18 cellular contexts compared by ENCODE assay signal in the genomic region with DNA sequence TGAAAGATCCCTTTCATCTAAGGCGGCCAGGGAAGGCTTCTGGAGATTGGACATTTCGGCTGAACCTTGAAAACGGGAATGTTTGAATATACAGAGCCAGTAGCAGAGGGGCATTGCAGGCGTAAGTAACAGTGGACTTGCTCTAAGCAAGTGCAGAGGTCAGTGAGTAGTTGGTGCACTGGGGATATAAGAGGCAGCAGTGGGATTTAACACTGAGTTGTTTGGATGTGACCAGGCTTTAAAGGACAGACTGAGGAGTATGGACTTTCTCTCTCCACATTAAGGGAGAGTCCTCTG. TPM values are rescaled to one million over a fixed set of nuclear protein-coding genes. Genes with fewer than 3 reads are reported as not detected.
DNase-seq lines count a peak whose midpoint lies in the region; ATAC-seq, FAIRE-seq and TF ChIP-seq lines count a peak whose summit lies in the region.
"Had no signal": no experiment of that assay in that cellular context is flagged by ENCODE, and none has a peak within 500 bp of the region (broad histone marks: within the 10 kb centered on the region; RNA-seq: fewer than 3 reads in every experiment).

No MANE protein-coding gene starts in this region.

- H3K27me3 Mint-ChIP-seq in endothelial cell (ENCODE audit: unreplicated experiment) (peaks cover 11% of the 10 kb centered on the region), osteocyte (ENCODE audit: unreplicated experiment) (no peaks in the 10 kb centered on the region)
- H3K27me3 Mint-ChIP-seq in CD8-positive, alpha-beta T cell (ENCODE audit: low read depth): peaks cover 69% of the 10 kb centered on the region

- H3K36me3 Mint-ChIP-seq in endothelial cell (ENCODE audit: low read depth, unreplicated experiment) (no peaks in the 10 kb centered on the region), osteocyte (ENCODE audit: unreplicated experiment) (peaks cover 14% of the 10 kb centered on the region)
- H3K36me3 Mint-ChIP-seq in CD8-positive, alpha-beta T cell: no peaks in the 10 kb centered on the region
- H3K36me3 Mint-ChIP-seq: activated CD8-positive, alpha-beta memory T cell treated with anti-CD3 and anti-CD28 coated beads, Interleukin-2, amount 10 ng/mL, durations not matched to agents 7 days and 5 days had no signal

- intact Hi-C loops in pancreas (cut with DNase I): no loop called here
- intact Hi-C loops in CD8-positive, alpha-beta T cell (cut with DNase I, micrococcal nuclease): no loop called here
- intact Hi-C loops in left lung (cut with DNase I): no loop called here

- H3K27me3 ChIP-seq in H7 (ENCODE audit: control insufficient read depth, insufficient read depth, low read length) (peaks cover 27% of the 10 kb centered on the region), pancreas (no peaks in the 10 kb centered on the region), left lung (peaks cover 6 to 73% of the 10 kb centered on the region in 2 donors)
- H3K27me3 ChIP-seq in CD8-positive, alpha-beta T cell (ENCODE audit: insufficient read depth, low read length): no peaks in the 10 kb centered on the region

- WGBS in pancreas, 2 donors: 62 to 71% methylated on average over 4 of the region's 4 CpGs

- H3K4me3 ChIP-seq in WI38 (ENCODE audit: low read depth, low read length): peak overlapping the region; percentile 66
- H3K4me3 ChIP-seq in H7 (ENCODE audit: insufficient read depth, low read depth, low read length): no peak overlapping the region
- H3K4me3 ChIP-seq in pancreas: peak overlapping the region in 1 of 4 donors; percentile 54
- no peak overlapping the region for H3K4me3 ChIP-seq in CD8-positive, alpha-beta T cell (ENCODE audit: low read depth, low read length)
- no peak overlapping the region for H3K4me3 ChIP-seq in left lung

- no peaks in the 10 kb centered on the region for H3K9me3 ChIP-seq in ES-I3 (ENCODE audit: control insufficient read depth, insufficient read depth, low read length)
- no peaks in the 10 kb centered on the region for H3K9me3 ChIP-seq in pancreas
- no peaks in the 10 kb centered on the region for H3K9me3 ChIP-seq in CD8-positive, alpha-beta T cell (ENCODE audit: low read length)
- H3K9me3 ChIP-seq in left lung: no peaks in the 10 kb centered on the region

- H3K27ac ChIP-seq in pancreas (peak overlapping the region in 1 of 4 donors; percentile 51), left lung (no peak overlapping the region)
- H3K27ac ChIP-seq in CD8-positive, alpha-beta T cell (ENCODE audit: low read depth, low read length): no peak overlapping the region

- peak overlapping the region; percentile 83 for H3K4me3 Mint-ChIP-seq in endothelial cell (ENCODE audit: unreplicated experiment)
- peak overlapping the region; percentile 89 for H3K4me3 Mint-ChIP-seq in osteocyte (ENCODE audit: unreplicated experiment)
- H3K4me3 Mint-ChIP-seq in CD8-positive, alpha-beta T cell: no peak overlapping the region
- H3K4me3 Mint-ChIP-seq: activated CD8-positive, alpha-beta memory T cell treated with anti-CD3 and anti-CD28 coated beads, Interleukin-2, amount 10 ng/mL, durations not matched to agents 7 days and 5 days had no signal

- no peaks in the 10 kb centered on the region; the same call in 1 of the 2 replicates for H3K36me3 ChIP-seq in ES-I3 (ENCODE audit: insufficient read depth, low read length)
- no peaks in the 10 kb centered on the region for H3K36me3 ChIP-seq in H7 (replicated peaks; ENCODE audit: control insufficient read depth, insufficient read depth, low read length)
- H3K36me3 ChIP-seq in pancreas: no peaks in the 10 kb centered on the region
- no peaks in the 10 kb centered on the region for H3K36me3 ChIP-seq in CD8-positive, alpha-beta T cell (ENCODE audit: insufficient read depth, low read length)
- no peaks in the 10 kb centered on the region for H3K36me3 ChIP-seq in left lung

- POLR2A ChIA-PET in CD8-positive, alpha-beta T cell (lab: Charles Lee): no interaction called here

- H3K4me1 ChIP-seq in ES-I3 (ENCODE audit: insufficient read depth, low read length): no peaks in the 10 kb centered on the region
- H3K4me1 ChIP-seq in pancreas: no peaks in the 10 kb centered on the region
- no peaks in the 10 kb centered on the region for H3K4me1 ChIP-seq in CD8-positive, alpha-beta T cell (ENCODE audit: insufficient read depth, low read length)
- peaks cover 0 to 11% of the 10 kb centered on the region in 2 donors for H3K4me1 ChIP-seq in left lung

- ATAC-seq in pancreas: no peak
- ATAC-seq in CD8-positive, alpha-beta T cell: no peak
- no peak for ATAC-seq in left lung
- ATAC-seq: activated CD8-positive, alpha-beta memory T cell treated with anti-CD3 and anti-CD28 coated beads, Interleukin-2, amount 10 ng/mL, durations not matched to agents 7 days and 5 days had no signal

- no peak for FAIRE-seq in pancreas (lab: Jason Lieb, UNC)
- FAIRE-seq: G401.6 had no signal

- H3K9me3 Mint-ChIP-seq in endothelial cell (ENCODE audit: unreplicated experiment) (no peaks in the 10 kb centered on the region), osteocyte (ENCODE audit: unreplicated experiment) (peaks cover 7% of the 10 kb centered on the region)
- no peaks in the 10 kb centered on the region for H3K9me3 Mint-ChIP-seq in CD8-positive, alpha-beta T cell

- H3K27ac Mint-ChIP-seq in endothelial cell (ENCODE audit: unreplicated experiment) (no peak overlapping the region), osteocyte (ENCODE audit: unreplicated experiment) (no peak overlapping the region)
- H3K27ac Mint-ChIP-seq in CD8-positive, alpha-beta T cell: no peak overlapping the region
- H3K27ac Mint-ChIP-seq: activated CD8-positive, alpha-beta memory T cell treated with anti-CD3 and anti-CD28 coated beads, Interleukin-2, amount 10 ng/mL, durations not matched to agents 7 days and 5 days had no signal

- CTCF ChIA-PET in CD8-positive, alpha-beta T cell (lab: Charles Lee): no interaction called here

- peak overlapping the region; percentile 78; the same call in 1 of the 2 replicates for H3K9ac ChIP-seq in ES-I3 (ENCODE audit: low read depth, low read length)

- H3K4me1 Mint-ChIP-seq in endothelial cell (ENCODE audit: unreplicated experiment) (no peaks in the 10 kb centered on the region), osteocyte (ENCODE audit: unreplicated experiment) (peaks cover 48% of the 10 kb centered on the region)
- peaks cover 4% of the 10 kb centered on the region for H3K4me1 Mint-ChIP-seq in CD8-positive, alpha-beta T cell (ENCODE audit: low read depth)

- no peak for DNase-seq in endothelial cell (ENCODE audit: low spot score)
- no peak for DNase-seq in osteocyte (ENCODE audit: extremely low spot score, unreplicated experiment)
- no peak for DNase-seq in H7
- no peak for DNase-seq in pancreas
- no peak for DNase-seq in CD8-positive, alpha-beta T cell
- DNase-seq in left lung: no peak
- DNase-seq: activated CD4-positive, alpha-beta T cell treated with anti-CD3 and anti-CD28 coated beads for 1 hour; activated CD8-positive, alpha-beta memory T cell treated with anti-CD3 and anti-CD28 coated beads, Interleukin-2, amount 10 ng/mL, durations not matched to agents 7 days and 5 days; activated effector memory CD4-positive, alpha-beta T cell treated with anti-CD3 and anti-CD28 coated beads, Interleukin-2, amount 50 U/mL, for 16 hours; erythroblast; islet precursor cell; NCI-H1930; SHP77 treated with DMSO at 0.1 percent for 48 hours; stimulated activated CD4-positive, alpha-beta T cell treated with anti-CD3 and anti-CD28 coated beads, Interleukin-1b, Interleukin-23, amount 100 ng/mL, for 48 hours; T-helper 2 cell had no signal

- no peak for TF ChIP-seq CTCF in WI38 (IDR thresholded peaks at IDR 0.05; ENCODE audit: low read depth, low read length)
- TF ChIP-seq CTCF in endothelial cell (IDR thresholded peaks at IDR 0.05; ENCODE audit: unreplicated experiment): no peak
- no peak for TF ChIP-seq CTCF in osteocyte (IDR thresholded peaks at IDR 0.05)
- TF ChIP-seq CTCF in pancreas (IDR thresholded peaks at IDR 0.05): no peak
- no peak for TF ChIP-seq CTCF in CD8-positive, alpha-beta T cell (IDR thresholded peaks at IDR 0.05)
- no peak for TF ChIP-seq CTCF in left lung (IDR thresholded peaks at IDR 0.05)

RNA-seq across cellular contexts. Expression of a gene that starts 1.3 kb away (rescaled TPM):
- 0.87 TPM for total RNA-seq in endothelial cell (ENCODE audit: unreplicated experiment)
- 68.1 and 72.4 TPM in 2 replicates for total RNA-seq in osteocyte
- total RNA-seq in H7 (2014; rRNA removed; shearing (Covaris generic)): 1.5 and 3.1 TPM in 2 replicates
- 10 to 100 TPM in 1 of 6 donors, 1 to 10 TPM in 5; 2.1 to 18.1 (median 5.4) TPM for total RNA-seq in pancreas
- polyA plus RNA-seq in pancreas: 1 to 10 TPM; 3.5 to 9.5 TPM
- not detected for total RNA-seq in CD8-positive, alpha-beta T cell
- 1 to 10 TPM; 9.7 to 9.9 TPM for total RNA-seq in left lung
- total RNA-seq: activated CD8-positive, alpha-beta memory T cell treated with anti-CD3 and anti-CD28 coated beads, Interleukin-2, amount 10 ng/mL, durations not matched to agents 7 days and 5 days had no signal
